In the genomic region with DNA sequence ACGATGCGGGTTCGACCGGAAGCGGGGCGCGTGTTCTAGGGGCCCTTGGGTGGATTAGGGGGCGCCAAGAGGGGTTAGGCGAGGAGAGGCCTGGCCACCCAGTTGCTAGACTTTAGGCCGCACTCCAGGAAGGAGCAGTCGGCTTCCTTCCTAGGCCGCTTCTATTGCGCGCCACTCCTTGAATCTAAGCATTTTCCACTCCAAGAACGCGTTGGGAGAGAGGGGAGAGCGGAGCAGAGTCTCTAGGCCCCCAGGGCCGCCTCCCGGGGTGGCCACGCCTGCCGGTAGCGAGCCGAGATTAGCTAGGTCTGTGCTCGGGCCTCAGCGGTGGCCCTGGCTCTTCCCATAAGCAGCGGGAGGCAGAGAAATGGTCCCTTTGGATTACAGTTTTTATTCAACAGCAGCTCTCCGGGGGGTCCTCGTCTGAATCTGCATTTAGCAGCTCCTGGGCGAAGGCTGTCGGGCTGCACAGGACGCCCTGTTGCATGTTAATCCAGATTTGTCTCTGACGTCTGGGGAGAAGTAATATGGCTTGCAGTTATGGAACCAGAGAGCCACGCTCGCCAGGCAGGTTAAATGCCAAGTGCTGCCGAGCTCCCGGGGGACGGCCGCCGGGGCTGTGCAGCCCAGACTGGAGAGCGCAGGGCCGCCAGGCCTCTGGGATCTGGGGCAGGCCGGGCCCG, we compare ENCODE assay signal across 11 cellular contexts. TPM values are rescaled to one million over a fixed set of nuclear protein-coding genes. Genes with fewer than 3 reads are reported as not detected.
DNase-seq lines count a peak whose midpoint lies in the region; ATAC-seq, FAIRE-seq and TF ChIP-seq lines count a peak whose summit lies in the region.
"Had no signal": no experiment of that assay in that cellular context is flagged by ENCODE, and none has a peak within 500 bp of the region (broad histone marks: within the 10 kb centered on the region; RNA-seq: fewer than 3 reads in every experiment).

No MANE protein-coding gene starts in this region.

- H3K36me3 ChIP-seq in adrenal gland (replicated peaks in 1 of 2) (peaks cover 0 to 28% of the 10 kb centered on the region in 2 donors), left ventricle myocardium inferior (peaks cover 6% of the 10 kb centered on the region), pancreas (peaks cover 0 to 7% (median 0%) of the 10 kb centered on the region in 3 donors)
- H3K36me3 ChIP-seq: BLaER1 had no signal

- intact Hi-C loops in adrenal gland (cut with DNase I) = no loop called here
- intact Hi-C loops in left ventricle myocardium inferior (cut with micrococcal nuclease) = no loop called here
- intact Hi-C loops in pancreas (cut with DNase I) = loop anchor here in 1 of 3 donors (10.0 kb wide), 1 partner anchor 128 kb away; no protein-coding TSS in a partner anchor

- H3K9me3 ChIP-seq in adrenal gland (replicated peaks in 1 of 3) (no peaks in the 10 kb centered on the region), left ventricle myocardium inferior (replicated peaks) (no peaks in the 10 kb centered on the region), pancreas (no peaks in the 10 kb centered on the region)

- DNase-seq in AG20443 (ENCODE audit: low spot score) (peak; percentile 54), adrenal gland (peak; percentile 55 to 84 (median 65)), left ventricle myocardium inferior (peak; percentile 44), pancreas (peak; percentile 62 to 87 (median 65)), frontal cortex (ENCODE audit: low spot score in 2 of 2) (no peak), NAMALWA (ENCODE audit: low spot score) (no peak)
- DNase-seq: activated CD8-positive, alpha-beta T cell treated with anti-CD3 and anti-CD28 coated beads, Interleukin-2, amount 10 ng/mL, durations not matched to agents 7 days and 5 days had no signal

- H3K27me3 ChIP-seq in adrenal gland (no peaks in the 10 kb centered on the region), left ventricle myocardium inferior (ENCODE audit: low read depth) (peaks cover 9% of the 10 kb centered on the region), pancreas (no peaks in the 10 kb centered on the region)

- H3K27ac ChIP-seq in adrenal gland (peak overlapping the region; percentile 67 to 96 (median 93)), left ventricle myocardium inferior (replicated peaks) (peak overlapping the region; percentile 96), pancreas (peak overlapping the region; percentile 75 to 99 (median 92))
- H3K27ac ChIP-seq: BLaER1, HL-60 had no signal

- WGBS in adrenal gland, 4 donors = 8 to 14% (median 11%) methylated on average over 19 to 43 of the region's 43 CpGs
- WGBS in pancreas, 2 donors = 5 to 6% methylated on average over 43 of the region's 43 CpGs

- TF ChIP-seq CTCF in adrenal gland (IDR thresholded peaks at IDR 0.05) (no peak), left ventricle myocardium inferior (IDR thresholded peaks at IDR 0.05; ENCODE audit: borderline replicate concordance) (no peak), pancreas (IDR thresholded peaks at IDR 0.05) (no peak)

- H3K4me3 ChIP-seq in adrenal gland = peak overlapping the region in 2 of 4 donors; percentile 11 to 71
- H3K4me3 ChIP-seq in left ventricle myocardium inferior = peak overlapping the region; percentile 81
- peak overlapping the region; percentile 29 to 74 (median 54) for H3K4me3 ChIP-seq in pancreas
- H3K4me3 ChIP-seq: BLaER1 had no signal

- FAIRE-seq in pancreas (lab: Jason Lieb, UNC) (no peak), frontal cortex (lab: Jason Lieb, UNC) (no peak)

- TF ChIP-seq POLR2A in adrenal gland (IDR thresholded peaks at IDR 0.05) = peak in 1 of 2 donors; percentile 39

- H3K4me1 ChIP-seq in adrenal gland (replicated peaks in 1 of 2) (peaks cover 4 to 57% of the 10 kb centered on the region in 2 donors), left ventricle myocardium inferior (peaks cover 34% of the 10 kb centered on the region), pancreas (peaks cover 24 to 34% (median 33%) of the 10 kb centered on the region in 3 donors)
- H3K4me1 ChIP-seq: BLaER1 had no signal

- ATAC-seq in pancreas = peak; percentile 49 to 67 (median 60)
- ATAC-seq in HG03354 (IDR thresholded peaks at IDR 0.05; ENCODE audit: poor library complexity, severe bottlenecking, unreplicated experiment) = no peak
- no peak for ATAC-seq in GM21576 (IDR thresholded peaks at IDR 0.05; ENCODE audit: unreplicated experiment)
- ATAC-seq: activated CD8-positive, alpha-beta T cell treated with anti-CD3 and anti-CD28 coated beads, Interleukin-2, amount 10 ng/mL, durations not matched to agents 7 days and 5 days had no signal

RNA-seq across cellular contexts. Expression of a gene that starts 11.4 kb away (rescaled TPM):
- total RNA-seq in adrenal gland = 100 to 1,000 TPM in 5 of 8 donors, 10 to 100 TPM in 3; 56.3 to 257 (median 129) TPM
- 100 to 1,000 TPM in 1 of 3 donors, 10 to 100 TPM in 2; 75.4 to 106 (median 98.4) TPM for polyA plus RNA-seq in adrenal gland
- 38.0 TPM for total RNA-seq in left ventricle myocardium inferior
- 100 to 1,000 TPM in 1 of 6 donors, 10 to 100 TPM in 5; 48.6 to 129 (median 60.3) TPM for total RNA-seq in pancreas
- polyA plus RNA-seq in pancreas = 10 to 100 TPM; 41.3 to 57.7 TPM
- 39.5 TPM for total RNA-seq in frontal cortex
- total RNA-seq: activated CD8-positive, alpha-beta T cell treated with anti-CD3 and anti-CD28 coated beads, Interleukin-2, amount 10 ng/mL, durations not matched to agents 7 days and 5 days had no signal

Comparison
In these comparisons a context has a peak if more than half of its experiments do, and no peak if none do; other contexts are left out.
1. DNase-seq: peak in AG20443 (single experiment), adrenal gland (7 of 7), left ventricle myocardium inferior (single experiment) and pancreas (6 of 6); none in frontal cortex (0 of 2) and NAMALWA (single experiment).
2. ATAC-seq: peak in pancreas (4 of 4); none in HG03354 (single experiment) and GM21576 (single experiment).
3. Peak in every context shown above with its lines, with median percentiles within 50 percentile points of each other: H3K27ac ChIP-seq.